In genomic region chr10:50807851-50808776, GRCh38 we compare ENCODE assay signal across 14 cellular contexts.
A peak's percentile ranks its signal among the peaks of the same experiment; 100 is the strongest.
DNase-seq lines count a peak whose midpoint lies in the region; ATAC-seq and FAIRE-seq lines count a peak whose summit lies in the region.
"Had no signal": no experiment of that assay in that cellular context is flagged by ENCODE, and none has a peak within 500 bp of the region (broad histone marks: within the 10 kb centered on the region; RNA-seq: fewer than 3 reads in every experiment).

No MANE protein-coding gene starts in this region.

- H3K4me2 ChIP-seq in mesenchymal stem cell (ENCODE audit: low read length, poor library complexity, severe bottlenecking): no peak overlapping the region

- H3K9me3 ChIP-seq in HUES64 (ENCODE audit: insufficient read depth, low read depth, low read length) (no peaks in the 10 kb centered on the region), mesenchymal stem cell (ENCODE audit: control insufficient read depth, low read length) (no peaks in the 10 kb centered on the region)
- H3K9me3 ChIP-seq: Peyer's patch had no signal

- no peak overlapping the region for H3K4ac ChIP-seq in mesenchymal stem cell (ENCODE audit: low read depth in 1 of 2, low read length in 2 of 2)

- no peak overlapping the region for H3K18ac ChIP-seq in mesenchymal stem cell (ENCODE audit: low read depth in 1 of 2, low read length in 2 of 2)

- H2AFZ ChIP-seq in mesenchymal stem cell (ENCODE audit: low read depth, low read length): no peak overlapping the region

- 74% methylated on average over 1 of the region's 1 CpG for WGBS in HUES64
- WGBS in mesenchymal stem cell: 13% methylated on average over 1 of the region's 1 CpG

- DNase-seq in AG20443 (ENCODE audit: low spot score) (peak; percentile 71), dedifferentiated amniotic fluid mesenchymal stem cell (ENCODE audit: extremely low spot score) (peak; percentile 17), mesenchymal stem cell (peak; percentile 4), SKM-1 (lab: John Stamatoyannopoulos, UW; ENCODE audit: unreplicated experiment) (no peak), HTR-8/SVneo (ENCODE audit: insufficient read length, low spot score) (no peak), hippocampal formation (lab: John Stamatoyannopoulos, UW) (no peak)
- DNase-seq: activated CD4-positive, CD25-positive, alpha-beta regulatory T cell treated with anti-CD3 and anti-CD28 coated beads, Interleukin-2, amount 50 U/mL, for 72 hours; activated naive CD8-positive, alpha-beta T cell treated with anti-CD3 and anti-CD28 coated beads for 36 hours; DMS 273 treated with DMSO at 0.1 percent for 48 hours; Peyer's patch had no signal

- H3K4me3 ChIP-seq in HUES64 (ENCODE audit: low read length): no peak overlapping the region
- peak overlapping the region in 1 of 2 experiments; percentile 27 for H3K4me3 ChIP-seq in mesenchymal stem cell (ENCODE audit: insufficient read depth in 1 of 2, low read depth in 1 of 2, low read length in 2 of 2)
- H3K4me3 ChIP-seq: Peyer's patch had no signal

- no peaks in the 10 kb centered on the region for H3K79me1 ChIP-seq in mesenchymal stem cell (replicated peaks; ENCODE audit: low read length, poor library complexity, severe bottlenecking)

- H3K23ac ChIP-seq in mesenchymal stem cell (ENCODE audit: low read length in 2 of 2): no peak overlapping the region

- H3K9ac ChIP-seq in HUES64 (ENCODE audit: low read depth, low read length): peak overlapping the region; percentile 19; the same call in 1 of the 2 replicates
- H3K9ac ChIP-seq in mesenchymal stem cell (ENCODE audit: low read length): peak overlapping the region; percentile 78

- no peak for FAIRE-seq in HTR-8/SVneo (lab: Jason Lieb, UNC)
- FAIRE-seq: colon had no signal

- H3K36me3 ChIP-seq in HUES64 (ENCODE audit: insufficient read depth, low read length) (no peaks in the 10 kb centered on the region), mesenchymal stem cell (ENCODE audit: control insufficient read depth in 1 of 2, insufficient read depth in 2 of 2, low read depth in 1 of 2, low read length in 2 of 2) (no peaks in the 10 kb centered on the region)

- no peak overlapping the region for H2BK12ac ChIP-seq in mesenchymal stem cell (ENCODE audit: low read length in 2 of 2)

- ATAC-seq in GM18868 (IDR thresholded peaks at IDR 0.05; ENCODE audit: unreplicated experiment): no peak

- no peak overlapping the region for H4K8ac ChIP-seq in mesenchymal stem cell (ENCODE audit: low read length)

- no peak overlapping the region for H2BK15ac ChIP-seq in mesenchymal stem cell (ENCODE audit: low read depth, poor library complexity, severe bottlenecking)

- H2BK120ac ChIP-seq in mesenchymal stem cell (ENCODE audit: low read depth, low read length): no peak overlapping the region

- H4K91ac ChIP-seq in mesenchymal stem cell (ENCODE audit: low read length): no peak overlapping the region

- H3K27ac ChIP-seq in HUES64 (ENCODE audit: low read depth, low read length): no peak overlapping the region
- no peak overlapping the region for H3K27ac ChIP-seq in mesenchymal stem cell (ENCODE audit: low read length, poor library complexity, severe bottlenecking)
- H3K27ac ChIP-seq: epithelial cell of prostate, Peyer's patch had no signal

- H2AK5ac ChIP-seq in mesenchymal stem cell (ENCODE audit: low read length, severe bottlenecking): no peak overlapping the region

- H3K14ac ChIP-seq in mesenchymal stem cell (ENCODE audit: low read length in 2 of 2): no peak overlapping the region

- no peak overlapping the region for H2BK5ac ChIP-seq in mesenchymal stem cell (ENCODE audit: low read depth, low read length, poor library complexity, severe bottlenecking)

- H3K4me1 ChIP-seq in HUES64 (ENCODE audit: insufficient read depth, low read length) (peaks cover 31% of the 10 kb centered on the region), mesenchymal stem cell (ENCODE audit: control insufficient read depth, insufficient read depth, low read depth, low read length) (peaks cover 2% of the 10 kb centered on the region)
- H3K4me1 ChIP-seq: Peyer's patch had no signal

- no peaks in the 10 kb centered on the region for H3K27me3 ChIP-seq in HUES64 (ENCODE audit: insufficient read depth, low read length)
- H3K27me3 ChIP-seq in mesenchymal stem cell (ENCODE audit: control insufficient read depth in 1 of 2, insufficient read depth in 1 of 2, low read length in 2 of 2): no peaks in the 10 kb centered on the region
- H3K27me3 ChIP-seq: Peyer's patch had no signal

Comparison
In these comparisons a context has a peak if more than half of its experiments do, and no peak if none do; other contexts are left out.
1. DNase-seq: peak in AG20443 (single experiment), dedifferentiated amniotic fluid mesenchymal stem cell (single experiment) and mesenchymal stem cell (single experiment); none in SKM-1 (single experiment), HTR-8/SVneo (single experiment) and hippocampal formation (0 of 2).